ENCODE assay signal across 24 cellular contexts in genomic region chrX:153880440-153880815, GRCh38. TPM values are rescaled to one million over a fixed set of nuclear protein-coding genes. Genes with fewer than 3 reads are reported as not detected.
DNase-seq lines count a peak whose midpoint lies in the region; FAIRE-seq and TF ChIP-seq lines count a peak whose summit lies in the region.
"Had no signal": no experiment of that assay in that cellular context is flagged by ENCODE, and none has a peak within 500 bp of the region (broad histone marks: within the 10 kb centered on the region; RNA-seq: fewer than 3 reads in every experiment).

No MANE protein-coding gene starts in this region.

- H3K4me3 ChIP-seq in BLaER1 (peak overlapping the region; percentile 52; the same call in 1 of the 2 replicates), mesendoderm (ENCODE audit: low read length) (no peak overlapping the region), smooth muscle cell (no peak overlapping the region)
- H3K4me3 ChIP-seq: SJCRH30 had no signal

- no peak overlapping the region for H3K4ac ChIP-seq in mesendoderm (ENCODE audit: low read depth, low read length)

- H3K4me1 Mint-ChIP-seq in MCF 10A (ENCODE audit: insufficient read depth, unreplicated experiment) = no peaks in the 10 kb centered on the region

- no TSS peak for BruUV-seq in MCF 10A (replicated peaks; lab: Mats Ljungman, UMichigan)

- H3K27ac Mint-ChIP-seq in MCF 10A (ENCODE audit: low read depth, unreplicated experiment) = no peak overlapping the region
- H3K27ac Mint-ChIP-seq: B cell; CD4-positive, alpha-beta memory T cell; HFFc6; IgD-negative memory B cell had no signal

- no CpG with 5 or more reads among the region's 6 CpGs for WGBS in mesendoderm (ENCODE audit: extremely low coverage, insufficient coverage, low lambda C conversion rate)
- WGBS in smooth muscle cell (ENCODE audit: low lambda C conversion rate) = 47% methylated on average over 6 of the region's 6 CpGs

- intact Hi-C loops in MCF 10A (cut with micrococcal nuclease) = no loop called here

- no peak for TF ChIP-seq POLR2A in GM12891 (IDR thresholded peaks at IDR 0.05; ENCODE audit: low read depth, low read length)

- no peak for TF ChIP-seq CTCF in MCF 10A (IDR thresholded peaks at IDR 0.05; ENCODE audit: unreplicated experiment)
- TF ChIP-seq CTCF in smooth muscle cell (IDR thresholded peaks at IDR 0.05; ENCODE audit: borderline replicate concordance, insufficient read depth, poor library complexity, severe bottlenecking) = no peak

- no peaks in the 10 kb centered on the region for H3F3A ChIP-seq in smooth muscle cell (ENCODE audit: low read depth)

- no peaks in the 10 kb centered on the region for H3K9me3 ChIP-seq in BLaER1
- H3K9me3 ChIP-seq in smooth muscle cell (replicated peaks; ENCODE audit: low read depth) = no peaks in the 10 kb centered on the region
- H3K9me3 ChIP-seq: SJCRH30 had no signal

- H2BK15ac ChIP-seq in mesendoderm (replicated peaks; ENCODE audit: low read depth) = no peak overlapping the region

- H4K20me1 ChIP-seq in BLaER1 = peaks cover 80% of the 10 kb centered on the region
- peaks cover 38% of the 10 kb centered on the region for H4K20me1 ChIP-seq in smooth muscle cell (ENCODE audit: low read depth)

- H3K4me2 ChIP-seq in BLaER1 (peak overlapping the region; percentile 82), mesendoderm (ENCODE audit: low read length) (no peak overlapping the region), smooth muscle cell (no peak overlapping the region)

- H3K9me3 Mint-ChIP-seq in MCF 10A (ENCODE audit: unreplicated experiment) = no peaks in the 10 kb centered on the region
- H3K9me3 Mint-ChIP-seq: HFFc6 had no signal

- H3K79me2 ChIP-seq in mesendoderm (ENCODE audit: control insufficient read depth, insufficient read depth, low read length) (peaks cover 2% of the 10 kb centered on the region), smooth muscle cell (ENCODE audit: low read depth) (no peaks in the 10 kb centered on the region)

- H3K27me3 Mint-ChIP-seq in MCF 10A (ENCODE audit: insufficient read depth, unreplicated experiment) = peaks cover 34% of the 10 kb centered on the region

- no peak overlapping the region for H4K5ac ChIP-seq in mesendoderm (ENCODE audit: low read length)

- H3K4me1 ChIP-seq in BLaER1 = peaks cover 91% of the 10 kb centered on the region
- H3K4me1 ChIP-seq in mesendoderm (ENCODE audit: control insufficient read depth, low read depth, low read length) = peaks cover 17% of the 10 kb centered on the region
- H3K4me1 ChIP-seq in smooth muscle cell (ENCODE audit: low read depth) = peaks cover 14% of the 10 kb centered on the region

- H3K27me3 ChIP-seq in BLaER1 (peaks cover 78% of the 10 kb centered on the region), mesendoderm (ENCODE audit: insufficient read depth, low read length, poor library complexity) (no peaks in the 10 kb centered on the region), smooth muscle cell (ENCODE audit: low read depth) (no peaks in the 10 kb centered on the region)
- H3K27me3 ChIP-seq: SJCRH30 had no signal

- H3K56ac ChIP-seq in mesendoderm (ENCODE audit: low read length) = peak overlapping the region; percentile 49

- H3K9ac ChIP-seq in BLaER1 (peak overlapping the region; percentile 41; the same call in 1 of the 2 replicates), mesendoderm (ENCODE audit: low read length) (no peak overlapping the region), smooth muscle cell (ENCODE audit: low read depth) (no peak overlapping the region)

- H3K27ac ChIP-seq in BLaER1 (no peak overlapping the region), mesendoderm (ENCODE audit: low read depth, low read length) (peak overlapping the region; percentile 69), smooth muscle cell (ENCODE audit: low read depth) (no peak overlapping the region)
- H3K27ac ChIP-seq: HL-60, SJCRH30 had no signal

- no peak overlapping the region for H2AFZ ChIP-seq in smooth muscle cell (ENCODE audit: low read depth)

- H3K23ac ChIP-seq in mesendoderm (ENCODE audit: low read length) = no peak overlapping the region

- POLR2A ChIA-PET in MCF 10A (lab: Yijun Ruan, JAX) = no interaction called here

- H4K8ac ChIP-seq in mesendoderm (ENCODE audit: low read depth, low read length) = no peak overlapping the region

- no peak overlapping the region for H3K18ac ChIP-seq in mesendoderm (ENCODE audit: low read length)

- H3K4me3 Mint-ChIP-seq in MCF 10A (ENCODE audit: unreplicated experiment) = no peak overlapping the region
- H3K4me3 Mint-ChIP-seq: B cell; CD4-positive, alpha-beta memory T cell; HFFc6; IgD-negative memory B cell had no signal

- CTCF ChIA-PET in MCF 10A (lab: Yijun Ruan, JAX) = interaction anchor here (0.6 kb wide), 1 partner anchor 124 kb away, joined by 3 read pairs; no protein-coding TSS in a partner anchor

- no peaks in the 10 kb centered on the region for H3K36me3 Mint-ChIP-seq in MCF 10A (ENCODE audit: insufficient read depth, unreplicated experiment)
- H3K36me3 Mint-ChIP-seq: CD4-positive, alpha-beta memory T cell had no signal

- no peak overlapping the region for H2BK5ac ChIP-seq in mesendoderm (ENCODE audit: low read length)

- H2AK5ac ChIP-seq in mesendoderm (ENCODE audit: low read length) = no peak overlapping the region

- H3K79me1 ChIP-seq in mesendoderm (ENCODE audit: low read length) = no peaks in the 10 kb centered on the region

- no peak overlapping the region for H2BK120ac ChIP-seq in mesendoderm (ENCODE audit: low read depth, low read length)

- H3K36me3 ChIP-seq in BLaER1 (no peaks in the 10 kb centered on the region), mesendoderm (ENCODE audit: control insufficient read depth, insufficient read depth, low read length) (no peaks in the 10 kb centered on the region), smooth muscle cell (ENCODE audit: low read depth) (no peaks in the 10 kb centered on the region)
- H3K36me3 ChIP-seq: SJCRH30 had no signal

- peak; percentile 38 for FAIRE-seq in GM12891 (lab: Jason Lieb, UNC)
- FAIRE-seq: HTR-8/SVneo had no signal

- no peak for DNase-seq in GM12891 (ENCODE audit: insufficient read length, low spot score)
- DNase-seq in NCI-H69 (lab: John Stamatoyannopoulos, UW) = peak; percentile 58
- no peak for DNase-seq in mesendoderm
- DNase-seq in NK-92 (lab: John Stamatoyannopoulos, UW; ENCODE audit: unreplicated experiment) = no peak
- DNase-seq in MCF 10A (ENCODE audit: unreplicated experiment) = no peak
- no peak for DNase-seq in smooth muscle cell (lab: John Stamatoyannopoulos, UW; ENCODE audit: unreplicated experiment)
- DNase-seq: ACHN; Calu3; CD4-positive, alpha-beta memory T cell; DMS79; HFFc6; NCI-H2029 treated with DMSO at 0.1 percent for 48 hours; NCI-H226; NCI-H526; PC-3; SJCRH30; SW 1271 had no signal

TF ChIP-seq in GM12891, 5 proteins besides CTCF, POLR2A, EP300 and RAD21:
- TF ChIP-seq SPI1 (IDR thresholded peaks at IDR 0.05; ENCODE audit: low read depth, low read length) = no peak
- TF ChIP-seq POU2F2 (IDR thresholded peaks at IDR 0.05; ENCODE audit: low read depth, low read length) = no peak
- no peak for TF ChIP-seq POLR2AphosphoS5 (IDR thresholded peaks at IDR 0.05; ENCODE audit: low read depth, low read length)
- no peak for TF ChIP-seq PAX5 (IDR thresholded peaks at IDR 0.05; ENCODE audit: insufficient read depth, low read length, severe bottlenecking)
- TF ChIP-seq TAF1 (IDR thresholded peaks at IDR 0.05; ENCODE audit: low read depth, low read length) = no peak

RNA-seq across cellular contexts. Expression of gene L1CAM, which starts 5.5 kb away (rescaled TPM):
- 0.36 TPM for polyA plus RNA-seq in GM12891 (2012; ENCODE audit: low read depth, missing spikeins)
- 11.3 TPM for polyA plus RNA-seq in mesendoderm (2013, experiment 1 of 2)
- polyA plus RNA-seq in mesendoderm (2013, experiment 2 of 2) = 10.2 TPM
- total RNA-seq in MCF 10A (2022) (20.7 and 41.0 TPM in 2 replicates), smooth muscle cell (27.2 and 38.6 TPM in 2 replicates)
- 61.1 and 68.7 TPM in 2 replicates for polyA plus RNA-seq in smooth muscle cell

RNA-seq across cellular contexts. Expression of gene AVPR2, which starts 24.0 kb away (rescaled TPM):
- polyA plus RNA-seq in GM12891 (2012; ENCODE audit: low read depth, missing spikeins) = 0.44 TPM
- polyA plus RNA-seq in mesendoderm (2013, experiment 1 of 2) = 0.03 TPM
- polyA plus RNA-seq in mesendoderm (2013, experiment 2 of 2) = 0.03 TPM
- total RNA-seq in MCF 10A (2022) = not detected in 2 replicates
- not detected in 2 replicates for total RNA-seq in smooth muscle cell
- polyA plus RNA-seq in smooth muscle cell = not detected in 2 replicates
- total RNA-seq: B cell; Calu3; CD4-positive, alpha-beta memory T cell; HFFc6; LHCN-M2; PC-3; SJCRH30; T-helper 2 cell treated with Interferon-gamma antibody and Interleukin-4, amounts not matched to agents 100 ng/mL and 5 ng/mL, for 36 hours had no signal
- polyA plus RNA-seq: IgD-negative memory B cell had no signal

RNA-seq across cellular contexts. Expression of gene ARHGAP4, which starts 45.6 kb away (rescaled TPM):
- polyA plus RNA-seq in GM12891 (2012; ENCODE audit: low read depth, missing spikeins) = 57.8 TPM
- 12.4 TPM for polyA plus RNA-seq in mesendoderm (2013, experiment 1 of 2)
- polyA plus RNA-seq in mesendoderm (2013, experiment 2 of 2) = 12.0 TPM
- total RNA-seq in MCF 10A (2022) (2.3 and 2.6 TPM in 2 replicates), smooth muscle cell (7.6 and 10.9 TPM in 2 replicates)
- polyA plus RNA-seq in smooth muscle cell = 11.5 and 15.5 TPM in 2 replicates

RNA-seq across cellular contexts. Expression of gene PDZD4, which starts 50.1 kb away (rescaled TPM):
- 0.03 TPM for polyA plus RNA-seq in GM12891 (2012; ENCODE audit: low read depth, missing spikeins)
- 45.7 TPM for polyA plus RNA-seq in mesendoderm (2013, experiment 1 of 2)
- 46.5 TPM for polyA plus RNA-seq in mesendoderm (2013, experiment 2 of 2)
- total RNA-seq in MCF 10A (2022) (0.29 TPM in 1 of 2 replicates, not detected in the other), smooth muscle cell (2.3 and 3.1 TPM in 2 replicates)
- 2.3 and 2.9 TPM in 2 replicates for polyA plus RNA-seq in smooth muscle cell
- total RNA-seq: B cell, HFFc6 had no signal

RNA-seq across cellular contexts. Expression of gene NAA10, which starts 54.4 kb away (rescaled TPM):
- polyA plus RNA-seq in GM12891 (2012; ENCODE audit: low read depth, missing spikeins) = 87.7 TPM
- 120 TPM for polyA plus RNA-seq in mesendoderm (2013, experiment 1 of 2)
- polyA plus RNA-seq in mesendoderm (2013, experiment 2 of 2) = 121 TPM
- total RNA-seq in MCF 10A (2022) (166 and 196 TPM in 2 replicates), smooth muscle cell (80.1 and 81.2 TPM in 2 replicates)
- polyA plus RNA-seq in smooth muscle cell = 124 and 149 TPM in 2 replicates
